In genomic region chr1:114108741-114109255, GRCh38 we compare ENCODE assay signal across 11 cellular contexts. TPM values are rescaled to one million over a fixed set of nuclear protein-coding genes. Genes with fewer than 3 reads are reported as not detected.
A peak's percentile ranks its signal among the peaks of the same experiment; 100 is the strongest.
DNase-seq lines count a peak whose midpoint lies in the region; ATAC-seq, FAIRE-seq and TF ChIP-seq lines count a peak whose summit lies in the region.
"Had no signal": no experiment of that assay in that cellular context is flagged by ENCODE, and none has a peak within 500 bp of the region (broad histone marks: within the 10 kb centered on the region; RNA-seq: fewer than 3 reads in every experiment).

No MANE protein-coding gene starts in this region.

- no peak for TF ChIP-seq EP300 in suprapubic skin (IDR thresholded peaks at IDR 0.05)

- 78% methylated on average over 4 of the region's 4 CpGs for WGBS in suprapubic skin

- TF ChIP-seq POLR2A in GM12892 (IDR thresholded peaks at IDR 0.05; ENCODE audit: low read depth, low read length): no peak
- TF ChIP-seq POLR2A in suprapubic skin (IDR thresholded peaks at IDR 0.05): no peak

- peak; percentile 80 for FAIRE-seq in GM12892 (lab: Jason Lieb, UNC)

- H3K27ac ChIP-seq in suprapubic skin: no peak overlapping the region

- H3K9me3 ChIP-seq in suprapubic skin: no peaks in the 10 kb centered on the region
- H3K9me3 ChIP-seq: body of pancreas, upper lobe of left lung had no signal

- TF ChIP-seq CTCF in fibroblast of mammary gland (conservative IDR thresholded peaks at IDR 0.05; ENCODE audit: control insufficient read depth, insufficient read depth, low read depth, low read length) (no peak), suprapubic skin (IDR thresholded peaks at IDR 0.05) (no peak)

- DNase-seq in GM12892 (ENCODE audit: insufficient read length) (peak; percentile 33), fibroblast of mammary gland (ENCODE audit: low read depth) (peak; percentile 40), inferior parietal cortex (ENCODE audit: extremely low spot score) (no peak), suprapubic skin (ENCODE audit: low spot score in 2 of 2) (no peak), globus pallidus (ENCODE audit: low spot score) (no peak)
- no peak for DNase-seq in activated CD8-positive, alpha-beta memory T cell treated with anti-CD3 and anti-CD28 coated beads, Interleukin-2, amount 50 U/mL, for 4 hours
- DNase-seq: upper lobe of left lung had no signal

- H3K36me3 ChIP-seq in suprapubic skin: no peaks in the 10 kb centered on the region
- H3K36me3 ChIP-seq: upper lobe of left lung had no signal

- ATAC-seq in GM21367 (IDR thresholded peaks at IDR 0.05; ENCODE audit: unreplicated experiment) (peak; percentile 74), HG03280 (IDR thresholded peaks at IDR 0.05; ENCODE audit: unreplicated experiment) (peak; percentile 53)
- ATAC-seq: body of pancreas had no signal

- peaks cover 1% of the 10 kb centered on the region for H3K4me1 ChIP-seq in suprapubic skin
- H3K4me1 ChIP-seq: body of pancreas had no signal

- peaks cover 5% of the 10 kb centered on the region for H3K27me3 ChIP-seq in suprapubic skin
- H3K27me3 ChIP-seq: body of pancreas, upper lobe of left lung had no signal

- H3K4me3 ChIP-seq in fibroblast of mammary gland (ENCODE audit: control insufficient read depth, low read depth, low read length) (no peak overlapping the region), suprapubic skin (no peak overlapping the region)
- H3K4me3 ChIP-seq: body of pancreas, upper lobe of left lung had no signal

RNA-seq across cellular contexts. Expression of gene SYT6, which starts 44.9 kb away (rescaled TPM):
- polyA plus RNA-seq in GM12892 (2012; ENCODE audit: missing spikeins): not detected
- total RNA-seq in suprapubic skin: under 1 TPM in 1 of 4 donors, not detected in 3; 0.23 TPM
- total RNA-seq: T-helper 2 cell treated with Interferon-gamma antibody and Interleukin-4, amounts not matched to agents 100 ng/mL and 5 ng/mL, for 36 hours had no signal

Comparison
In these comparisons a context has a peak if more than half of its experiments do, and no peak if none do; other contexts are left out.
1. DNase-seq: peak in GM12892 (single experiment) and fibroblast of mammary gland (single experiment); none in inferior parietal cortex (single experiment), suprapubic skin (0 of 2), activated CD8-positive, alpha-beta memory T cell treated with anti-CD3 and anti-CD28 coated beads, Interleukin-2, amount 50 U/mL, for 4 hours (single experiment) and globus pallidus (single experiment).